ENCODE assay signal across 24 cellular contexts in the genomic region with DNA sequence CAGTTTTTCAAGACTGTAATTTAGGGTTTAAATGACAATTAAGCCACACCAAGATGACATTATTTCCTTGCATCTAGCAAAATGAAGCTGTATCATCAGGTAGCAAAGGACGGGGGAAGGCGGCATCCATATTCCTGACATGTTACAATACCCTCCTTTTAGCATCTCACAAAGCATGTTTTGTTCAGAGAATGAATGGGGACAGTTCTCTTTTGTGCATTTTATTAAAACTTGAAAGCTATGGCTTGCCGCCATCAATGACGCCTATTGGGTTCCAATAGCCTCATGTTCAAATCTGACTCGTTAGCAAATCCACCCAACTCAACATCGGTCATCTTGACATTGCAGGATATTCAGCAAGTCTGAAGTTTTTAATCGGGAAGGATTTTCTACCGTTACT. TPM values are rescaled to one million over a fixed set of nuclear protein-coding genes. Genes with fewer than 3 reads are reported as not detected.
DNase-seq lines count a peak whose midpoint lies in the region; TF ChIP-seq lines count a peak whose summit lies in the region.
"Had no signal": no experiment of that assay in that cellular context is flagged by ENCODE, and none has a peak within 500 bp of the region (broad histone marks: within the 10 kb centered on the region; RNA-seq: fewer than 3 reads in every experiment).

No MANE protein-coding gene starts in this region.

- DNase-seq in COLO829 (ENCODE audit: low spot score) (peak; percentile 82), smooth muscle cell (lab: John Stamatoyannopoulos, UW; ENCODE audit: unreplicated experiment) (no peak), NCI-H69 (lab: John Stamatoyannopoulos, UW) (no peak), NCI-H2107 treated with DMSO at 0.1 percent for 48 hours (lab: John Stamatoyannopoulos, UW; ENCODE audit: unreplicated experiment) (no peak)
- DNase-seq in stimulated activated CD4-positive, alpha-beta T cell treated with anti-CD3 and anti-CD28 coated beads, Interleukin-1b, Interleukin-23, amount 100 ng/mL, for 48 hours = no peak
- DNase-seq in CD4-positive, alpha-beta memory T cell = no peak
- DNase-seq: activated CD4-positive, alpha-beta T cell treated with anti-CD3 and anti-CD28 coated beads, Interleukin-2, amount 50 U/mL, for 4 hours; activated naive CD4-positive, alpha-beta T cell treated with anti-CD3 and anti-CD28 coated beads, Interleukin-2, amount 10 ng/mL, durations not matched to agents 7 days and 5 days; brain microvascular endothelial cell; CD8-positive, alpha-beta memory T cell; H7; heart left ventricle; KBM-7; NCI-H1092; NCI-H2107; OCI-M1; SHP77 treated with DMSO at 0.1 percent for 48 hours; upper lobe of right lung had no signal

- intact Hi-C loops in CD4-positive, alpha-beta memory T cell (cut with micrococcal nuclease) = no loop called here

- H4K20me1 ChIP-seq in smooth muscle cell (ENCODE audit: low read depth) = no peaks in the 10 kb centered on the region

- peaks cover 0 to 4% (median 0%) of the 10 kb centered on the region in 8 donors for H3K9me3 Mint-ChIP-seq in CD4-positive, alpha-beta memory T cell
- H3K9me3 Mint-ChIP-seq: CD8-positive, alpha-beta memory T cell had no signal

- no peaks in the 10 kb centered on the region for H3K27me3 Mint-ChIP-seq in CD4-positive, alpha-beta memory T cell
- H3K27me3 Mint-ChIP-seq: activated naive CD4-positive, alpha-beta T cell treated with anti-CD3 and anti-CD28 coated beads, Interleukin-2, amount 10 ng/mL, durations not matched to agents 7 days and 5 days; stimulated activated memory B cell treated with anti-CD40 and anti-IgM and Interleukin-4, amounts not matched to agents 10 μg/mL and 1 μg/mL and 100 μg/mL, for 72 hours had no signal

- POLR2A ChIA-PET in CD4-positive, alpha-beta memory T cell (lab: Charles Lee; ENCODE audit: partially characterized antibody) = interaction anchor here (1.3 kb wide), 1 partner anchor 8 kb away, joined by 4 read pairs; no protein-coding TSS in a partner anchor

- peaks cover 49 to 64% of the 10 kb centered on the region in 2 donors for H3K36me3 Mint-ChIP-seq in CD4-positive, alpha-beta memory T cell

- H3K27ac ChIP-seq in cingulate gyrus (ENCODE audit: low read depth, low read length) (peak overlapping the region; percentile 89), layer of hippocampus (ENCODE audit: low read depth, low read length) (peak overlapping the region; percentile 95), smooth muscle cell (ENCODE audit: low read depth) (no peak overlapping the region)
- no peak overlapping the region for H3K27ac ChIP-seq in CD4-positive, alpha-beta memory T cell (ENCODE audit: low read depth, low read length)
- H3K27ac ChIP-seq: brain microvascular endothelial cell, HL-60, prostate gland, upper lobe of right lung had no signal

- H3K9me3 ChIP-seq in smooth muscle cell (replicated peaks; ENCODE audit: low read depth) = no peaks in the 10 kb centered on the region
- no peaks in the 10 kb centered on the region for H3K9me3 ChIP-seq in CD4-positive, alpha-beta memory T cell (ENCODE audit: control insufficient read depth in 1 of 2, low read length in 2 of 2)
- H3K9me3 ChIP-seq: prostate gland, upper lobe of right lung had no signal

- no peaks in the 10 kb centered on the region for H3K4me1 ChIP-seq in smooth muscle cell (ENCODE audit: low read depth)
- no peaks in the 10 kb centered on the region for H3K4me1 ChIP-seq in CD4-positive, alpha-beta memory T cell (ENCODE audit: insufficient read depth, low read length)
- H3K4me1 ChIP-seq: prostate gland had no signal

- H2AFZ ChIP-seq in smooth muscle cell (ENCODE audit: low read depth) = no peak overlapping the region

- WGBS in smooth muscle cell (ENCODE audit: low lambda C conversion rate) = over 99% methylated on average over 8 of the region's 8 CpGs

- H3F3A ChIP-seq in smooth muscle cell (ENCODE audit: low read depth) = no peaks in the 10 kb centered on the region

- H3K4me2 ChIP-seq in smooth muscle cell = peak overlapping the region; percentile 32

- no peaks in the 10 kb centered on the region for H3K79me2 ChIP-seq in smooth muscle cell (ENCODE audit: low read depth)

- TF ChIP-seq CTCF in smooth muscle cell (IDR thresholded peaks at IDR 0.05; ENCODE audit: borderline replicate concordance, insufficient read depth, poor library complexity, severe bottlenecking) = no peak

- H3K27me3 ChIP-seq in layer of hippocampus (ENCODE audit: control insufficient read depth, insufficient read depth, low read length) (no peaks in the 10 kb centered on the region), smooth muscle cell (ENCODE audit: low read depth) (no peaks in the 10 kb centered on the region)
- H3K27me3 ChIP-seq in CD4-positive, alpha-beta memory T cell (ENCODE audit: insufficient read depth, low read length) = no peaks in the 10 kb centered on the region
- H3K27me3 ChIP-seq: brain microvascular endothelial cell, heart left ventricle, upper lobe of right lung had no signal

- H3K4me1 Mint-ChIP-seq in CD4-positive, alpha-beta memory T cell = peaks cover 5 to 11% (median 7%) of the 10 kb centered on the region in 4 donors

- H3K9ac ChIP-seq in smooth muscle cell (ENCODE audit: low read depth) = no peak overlapping the region

- CTCF ChIA-PET in CD4-positive, alpha-beta memory T cell (lab: Charles Lee; ENCODE audit: partially characterized antibody) = no interaction called here

- peaks cover 10% of the 10 kb centered on the region for H3K36me3 ChIP-seq in smooth muscle cell (ENCODE audit: low read depth)
- H3K36me3 ChIP-seq in CD4-positive, alpha-beta memory T cell (ENCODE audit: insufficient read depth, low read length) = peaks cover 48% of the 10 kb centered on the region
- H3K36me3 ChIP-seq: brain microvascular endothelial cell, prostate gland had no signal

- H3K27ac Mint-ChIP-seq in CD4-positive, alpha-beta memory T cell = peak overlapping the region in 1 of 7 donors; percentile 36
- H3K27ac Mint-ChIP-seq: activated naive CD4-positive, alpha-beta T cell treated with anti-CD3 and anti-CD28 coated beads, Interleukin-2, amount 10 ng/mL, durations not matched to agents 7 days and 5 days; nephron; stimulated activated memory B cell treated with anti-CD40 and anti-IgM and Interleukin-4, amounts not matched to agents 10 μg/mL and 1 μg/mL and 100 μg/mL, for 72 hours had no signal

- no peak overlapping the region for H3K4me3 Mint-ChIP-seq in CD4-positive, alpha-beta memory T cell
- H3K4me3 Mint-ChIP-seq: activated naive CD4-positive, alpha-beta T cell treated with anti-CD3 and anti-CD28 coated beads, Interleukin-2, amount 10 ng/mL, durations not matched to agents 7 days and 5 days; nephron; stimulated activated memory B cell treated with anti-CD40 and anti-IgM and Interleukin-4, amounts not matched to agents 10 μg/mL and 1 μg/mL and 100 μg/mL, for 72 hours had no signal

- H3K4me3 ChIP-seq in smooth muscle cell = no peak overlapping the region
- no peak overlapping the region for H3K4me3 ChIP-seq in CD4-positive, alpha-beta memory T cell (ENCODE audit: low read length in 2 of 2)
- H3K4me3 ChIP-seq: heart left ventricle, prostate gland, upper lobe of right lung had no signal

RNA-seq across cellular contexts. Expression of gene LITAF, which starts 39.2 kb away (rescaled TPM):
- total RNA-seq in smooth muscle cell = 40.4 and 77.9 TPM in 2 replicates
- 72.6 and 98.0 TPM in 2 replicates for polyA plus RNA-seq in smooth muscle cell
- 100 to 1,000 TPM; 155 to 157 TPM for total RNA-seq in CD4-positive, alpha-beta memory T cell
- polyA plus RNA-seq in CD4-positive, alpha-beta memory T cell = 100 to 1,000 TPM; 343 to 496 TPM

Comparison
In these comparisons a context has a peak if more than half of its experiments do, and no peak if none do; other contexts are left out.
1. H3K27ac ChIP-seq: peak in cingulate gyrus (single experiment) and layer of hippocampus (single experiment); none in smooth muscle cell (single experiment) and CD4-positive, alpha-beta memory T cell (single experiment).